In the genomic region with DNA sequence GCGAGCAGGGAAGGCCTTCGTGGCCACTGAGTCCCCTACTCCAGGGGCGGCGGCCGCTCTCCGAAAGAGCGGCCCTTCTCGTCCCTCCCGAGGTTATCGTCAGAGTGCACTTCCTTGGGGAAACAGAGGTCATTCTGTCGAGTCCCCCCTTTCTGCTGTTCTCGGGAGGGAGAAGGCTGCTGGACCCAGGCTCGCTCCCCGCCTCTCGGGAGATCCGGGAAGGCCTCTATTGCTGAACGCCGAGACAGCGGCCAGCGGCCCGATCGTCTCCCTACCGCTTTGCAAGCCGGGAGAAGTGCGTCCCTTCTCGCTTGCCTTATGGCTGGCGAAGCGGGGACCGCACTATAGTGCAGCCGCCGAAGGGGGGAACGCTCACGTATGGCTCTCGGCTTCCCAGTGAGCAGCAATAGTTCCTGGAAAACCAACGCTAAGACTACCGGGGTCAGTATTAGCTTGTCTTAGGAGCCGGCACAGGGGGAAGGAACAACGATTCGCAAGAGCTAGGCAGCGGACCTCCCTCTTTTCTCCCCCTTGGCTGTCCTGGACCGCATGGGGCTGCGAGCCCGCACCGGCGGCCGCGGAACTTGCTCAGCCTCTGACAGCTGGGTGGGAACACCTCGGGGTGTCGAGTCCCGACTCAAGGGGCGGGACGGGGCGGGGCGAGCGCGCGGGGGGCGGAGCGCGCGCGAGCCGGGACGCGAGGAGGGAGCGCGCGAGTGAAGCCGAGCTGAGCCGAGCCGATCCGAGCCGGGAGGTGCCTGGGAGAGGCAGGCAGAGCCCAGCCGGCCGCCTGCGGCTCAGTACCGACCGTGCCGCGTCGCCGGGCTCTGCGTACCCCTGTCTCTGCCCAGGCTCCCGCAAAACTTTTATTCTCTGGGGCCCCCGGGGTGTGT, we compare ENCODE assay signal across 9 cellular contexts. TPM values are rescaled to one million over a fixed set of nuclear protein-coding genes. Genes with fewer than 3 reads are reported as not detected.
DNase-seq lines count a peak whose midpoint lies in the region; ATAC-seq, FAIRE-seq and TF ChIP-seq lines count a peak whose summit lies in the region.
"Had no signal": no experiment of that assay in that cellular context is flagged by ENCODE, and none has a peak within 500 bp of the region (broad histone marks: within the 10 kb centered on the region; RNA-seq: fewer than 3 reads in every experiment).

No MANE protein-coding gene starts in this region.

- peak overlapping the region; percentile 90 for H3K4me3 Mint-ChIP-seq in activated CD4-positive, alpha-beta T cell treated with anti-CD3 and anti-CD28 coated beads for 36 hours
- H3K4me3 Mint-ChIP-seq in chondrocyte (ENCODE audit: unreplicated experiment) = peak overlapping the region; percentile 87

- H3K36me3 ChIP-seq in BE2C = no peaks in the 10 kb centered on the region

- H3K27me3 ChIP-seq in BE2C = no peaks in the 10 kb centered on the region

- peaks cover 26% of the 10 kb centered on the region for H3K4me1 Mint-ChIP-seq in activated CD4-positive, alpha-beta T cell treated with anti-CD3 and anti-CD28 coated beads for 36 hours
- peaks cover 25% of the 10 kb centered on the region for H3K4me1 Mint-ChIP-seq in chondrocyte (ENCODE audit: low read depth)

- peaks cover 23% of the 10 kb centered on the region for H3K27me3 Mint-ChIP-seq in activated CD4-positive, alpha-beta T cell treated with anti-CD3 and anti-CD28 coated beads for 36 hours
- peaks cover 19% of the 10 kb centered on the region for H3K27me3 Mint-ChIP-seq in chondrocyte (ENCODE audit: low read depth)

- no peaks in the 10 kb centered on the region for H3K9me3 ChIP-seq in BE2C

- H3K4me3 ChIP-seq in BE2C (ENCODE audit: low read depth, low read length) = peak overlapping the region; percentile 89

- peak; percentile 89 for FAIRE-seq in GM19239 (lab: Jason Lieb, UNC)
- FAIRE-seq: colon had no signal

- ATAC-seq in HG03439 (IDR thresholded peaks at IDR 0.05; ENCODE audit: unreplicated experiment) = peak; percentile 89
- peak; percentile 89 for ATAC-seq in activated CD4-positive, alpha-beta T cell treated with anti-CD3 and anti-CD28 coated beads for 36 hours

- intact Hi-C loops in activated CD4-positive, alpha-beta T cell treated with anti-CD3 and anti-CD28 coated beads for 36 hours (cut with DNase I, micrococcal nuclease) = loop anchor here (1.0 to 10.0 kb wide), 11 partner anchors 46 to 1950 kb away; a partner anchor contains a TSS

- TF ChIP-seq CTCF in BE2C (IDR thresholded peaks at IDR 0.05; ENCODE audit: low read depth, low read length) = no peak
- no peak for TF ChIP-seq CTCF in chondrocyte (IDR thresholded peaks at IDR 0.05)

- H3K27ac Mint-ChIP-seq in activated CD4-positive, alpha-beta T cell treated with anti-CD3 and anti-CD28 coated beads for 36 hours = peak overlapping the region; percentile 90
- H3K27ac Mint-ChIP-seq in chondrocyte (ENCODE audit: unreplicated experiment) = peak overlapping the region; percentile 97

- CTCF ChIA-PET in activated CD4-positive, alpha-beta T cell treated with anti-CD3 and anti-CD28 coated beads for 36 hours (lab: Charles Lee) = interaction anchor here (0.8 to 0.9 kb wide), 3 partner anchors 70 to 724 kb away, joined by 3 read pairs; no protein-coding TSS in a partner anchor

- POLR2A ChIA-PET in activated CD4-positive, alpha-beta T cell treated with anti-CD3 and anti-CD28 coated beads for 36 hours (lab: Charles Lee) = interaction anchor here (0.5 to 0.9 kb wide), 6 partner anchors 9 to 700 kb away, joined by 3 to 5 read pairs (median 4); no protein-coding TSS in a partner anchor

- H3K36me3 Mint-ChIP-seq in activated CD4-positive, alpha-beta T cell treated with anti-CD3 and anti-CD28 coated beads for 36 hours (ENCODE audit: low read depth) = no peaks in the 10 kb centered on the region
- no peaks in the 10 kb centered on the region for H3K36me3 Mint-ChIP-seq in chondrocyte (ENCODE audit: low read depth)

- H3K4me1 ChIP-seq in BE2C = 0 out of 2 replicates have a peak, but pooled peaks cover 4% of the 10 kb centered on the region

- no peaks in the 10 kb centered on the region for H3K9me3 Mint-ChIP-seq in activated CD4-positive, alpha-beta T cell treated with anti-CD3 and anti-CD28 coated beads for 36 hours (ENCODE audit: low read depth)
- no peaks in the 10 kb centered on the region for H3K9me3 Mint-ChIP-seq in chondrocyte (ENCODE audit: low read depth)

- DNase-seq in BE2C = peak; percentile 95
- peak; percentile 78 for DNase-seq in GM19239 (ENCODE audit: insufficient read length, low spot score)
- DNase-seq in NCI-H460 (ENCODE audit: extremely low read depth, low read depth) = peak; percentile 73
- peak; percentile 95 for DNase-seq in activated CD4-positive, alpha-beta T cell treated with anti-CD3 and anti-CD28 coated beads for 36 hours
- peak; percentile 96 for DNase-seq in chondrocyte (ENCODE audit: low spot score)
- peak; percentile 94 for DNase-seq in kidney tubule cell (ENCODE audit: low spot score)
- peak; percentile 83 to 87 for DNase-seq in stimulated activated CD4-positive, alpha-beta T cell treated with anti-CD3 and anti-CD28 coated beads, Interleukin-15, amount 100 ng/mL, for 48 hours (ENCODE audit: low read depth in 2 of 2)

RNA-seq across cellular contexts. Expression of a gene that starts 0.9 kb away (rescaled TPM):
- polyA plus RNA-seq in BE2C (2012; ENCODE audit: insufficient read depth, insufficient read length, low read depth) = 11.2 TPM
- 0.32 and 0.79 TPM in 2 replicates for total RNA-seq in NCI-H460 (2014; rRNA removed; shearing (Covaris generic))
- polyA plus RNA-seq in NCI-H460 (2014; cell fraction: nucleus; rRNA removed) = 0.16 and 0.50 TPM in 2 replicates
- 1 to 10 TPM; 1.8 to 2.4 TPM for total RNA-seq in activated CD4-positive, alpha-beta T cell treated with anti-CD3 and anti-CD28 coated beads for 36 hours
- total RNA-seq in chondrocyte = 3.3 to 9.6 TPM (median 8.5 TPM) in 3 replicates

Comparison
In these comparisons a context has a peak if more than half of its experiments do, and no peak if none do; other contexts are left out.
1. Peak in every context shown above with its lines: DNase-seq, ATAC-seq and H3K4me3 ChIP-seq.